Comparison of ENCODE assay signal across 1 cellular context in the genomic region with DNA sequence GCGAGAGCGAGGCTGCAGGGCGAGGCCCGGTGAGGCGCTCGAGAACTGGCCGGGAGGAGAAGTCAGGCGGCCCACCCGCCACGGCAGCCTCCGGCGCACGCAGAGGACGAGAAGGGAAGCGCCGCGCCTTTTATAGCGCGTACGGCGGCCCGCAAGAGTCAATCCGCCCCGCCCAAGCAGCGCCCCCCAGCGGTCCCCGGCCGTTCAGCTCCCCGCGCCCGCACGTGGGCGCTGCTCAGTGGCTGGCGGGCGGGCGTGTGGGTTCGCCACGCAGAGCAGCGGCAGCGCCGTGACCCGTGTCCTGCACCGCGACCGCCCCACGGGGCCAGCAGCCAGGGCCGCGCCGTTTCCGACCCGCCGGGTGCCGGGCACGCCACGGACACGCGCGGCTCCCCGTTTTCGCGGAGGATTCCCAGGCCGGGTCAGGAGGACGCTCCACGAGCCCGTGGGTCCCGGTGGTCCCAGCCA.
TF ChIP-seq lines count a peak whose summit lies in the region.

No MANE protein-coding gene starts in this region.

TF ChIP-seq in HepG2, 621 proteins besides CTCF, POLR2A, EP300 and RAD21 (continued from another document):
- TF ChIP-seq, protein P1, sequence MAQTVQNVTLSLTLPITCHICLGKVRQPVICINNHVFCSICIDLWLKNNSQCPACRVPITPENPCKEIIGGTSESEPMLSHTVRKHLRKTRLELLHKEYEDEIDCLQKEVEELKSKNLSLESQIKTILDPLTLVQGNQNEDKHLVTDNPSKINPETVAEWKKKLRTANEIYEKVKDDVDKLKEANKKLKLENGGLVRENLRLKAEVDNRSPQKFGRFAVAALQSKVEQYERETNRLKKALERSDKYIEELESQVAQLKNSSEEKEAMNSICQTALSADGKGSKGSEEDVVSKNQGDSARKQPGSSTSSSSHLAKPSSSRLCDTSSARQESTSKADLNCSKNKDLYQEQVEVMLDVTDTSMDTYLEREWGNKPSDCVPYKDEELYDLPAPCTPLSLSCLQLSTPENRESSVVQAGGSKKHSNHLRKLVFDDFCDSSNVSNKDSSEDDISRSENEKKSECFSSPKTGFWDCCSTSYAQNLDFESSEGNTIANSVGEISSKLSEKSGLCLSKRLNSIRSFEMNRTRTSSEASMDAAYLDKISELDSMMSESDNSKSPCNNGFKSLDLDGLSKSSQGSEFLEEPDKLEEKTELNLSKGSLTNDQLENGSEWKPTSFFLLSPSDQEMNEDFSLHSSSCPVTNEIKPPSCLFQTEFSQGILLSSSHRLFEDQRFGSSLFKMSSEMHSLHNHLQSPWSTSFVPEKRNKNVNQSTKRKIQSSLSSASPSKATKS (CRISPR knock-in tag; IDR thresholded peaks at IDR 0.05): no peak
- TF ChIP-seq ZNF296 (CRISPR knock-in tag; conservative IDR thresholded peaks at IDR 0.05): 0 out of 2 replicates have a peak, but pooled peaks have one; percentile 42
- peak; percentile 98 for TF ChIP-seq KLF6 (CRISPR knock-in tag; IDR thresholded peaks at IDR 0.05)
- TF ChIP-seq SIN3B (IDR thresholded peaks at IDR 0.05; ENCODE audit: low read length): peak; percentile 59
- peak; percentile 81; the same call in 1 of the 2 replicates for TF ChIP-seq CBX5 (CRISPR knock-in tag; IDR thresholded peaks at IDR 0.05; ENCODE audit: borderline replicate concordance)
- peak; percentile 20; the same call in 1 of the 2 replicates for TF ChIP-seq NFYB (CRISPR knock-in tag; IDR thresholded peaks at IDR 0.05)
- no peak for TF ChIP-seq ZNF841 (CRISPR knock-in tag; IDR thresholded peaks at IDR 0.05; ENCODE audit: borderline replicate concordance)
- TF ChIP-seq TARDBP (CRISPR knock-in tag; IDR thresholded peaks at IDR 0.05): peak; percentile 84; the same call in 1 of the 2 replicates
- TF ChIP-seq SATB2 (CRISPR knock-in tag; IDR thresholded peaks at IDR 0.05): peak; percentile 81; the same call in 1 of the 2 replicates
- TF ChIP-seq, protein P2, sequence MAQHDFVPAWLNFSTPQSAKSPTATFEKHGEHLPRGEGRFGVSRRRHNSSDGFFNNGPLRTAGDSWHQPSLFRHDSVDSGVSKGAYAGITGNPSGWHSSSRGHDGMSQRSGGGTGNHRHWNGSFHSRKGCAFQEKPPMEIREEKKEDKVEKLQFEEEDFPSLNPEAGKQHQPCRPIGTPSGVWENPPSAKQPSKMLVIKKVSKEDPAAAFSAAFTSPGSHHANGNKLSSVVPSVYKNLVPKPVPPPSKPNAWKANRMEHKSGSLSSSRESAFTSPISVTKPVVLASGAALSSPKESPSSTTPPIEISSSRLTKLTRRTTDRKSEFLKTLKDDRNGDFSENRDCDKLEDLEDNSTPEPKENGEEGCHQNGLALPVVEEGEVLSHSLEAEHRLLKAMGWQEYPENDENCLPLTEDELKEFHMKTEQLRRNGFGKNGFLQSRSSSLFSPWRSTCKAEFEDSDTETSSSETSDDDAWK (CRISPR knock-in tag; IDR thresholded peaks at IDR 0.05): no peak
- TF ChIP-seq ARHGAP35 (CRISPR knock-in tag; IDR thresholded peaks at IDR 0.05; ENCODE audit: borderline replicate concordance): peak; percentile 55; the same call in 1 of the 2 replicates
- TF ChIP-seq ZNF335 (CRISPR knock-in tag; IDR thresholded peaks at IDR 0.05): peak; percentile 61; the same call in 1 of the 2 replicates
- TF ChIP-seq ZNF792 (CRISPR knock-in tag; IDR thresholded peaks at IDR 0.05): peak; percentile 86; the same call in 1 of the 2 replicates
- peak; percentile 98 for TF ChIP-seq ZFY (CRISPR knock-in tag; IDR thresholded peaks at IDR 0.05)
- peak; percentile 62; the same call in 1 of the 2 replicates for TF ChIP-seq REPIN1 (CRISPR knock-in tag; IDR thresholded peaks at IDR 0.05; ENCODE audit: borderline replicate concordance, low read depth)
- TF ChIP-seq, protein P3, sequence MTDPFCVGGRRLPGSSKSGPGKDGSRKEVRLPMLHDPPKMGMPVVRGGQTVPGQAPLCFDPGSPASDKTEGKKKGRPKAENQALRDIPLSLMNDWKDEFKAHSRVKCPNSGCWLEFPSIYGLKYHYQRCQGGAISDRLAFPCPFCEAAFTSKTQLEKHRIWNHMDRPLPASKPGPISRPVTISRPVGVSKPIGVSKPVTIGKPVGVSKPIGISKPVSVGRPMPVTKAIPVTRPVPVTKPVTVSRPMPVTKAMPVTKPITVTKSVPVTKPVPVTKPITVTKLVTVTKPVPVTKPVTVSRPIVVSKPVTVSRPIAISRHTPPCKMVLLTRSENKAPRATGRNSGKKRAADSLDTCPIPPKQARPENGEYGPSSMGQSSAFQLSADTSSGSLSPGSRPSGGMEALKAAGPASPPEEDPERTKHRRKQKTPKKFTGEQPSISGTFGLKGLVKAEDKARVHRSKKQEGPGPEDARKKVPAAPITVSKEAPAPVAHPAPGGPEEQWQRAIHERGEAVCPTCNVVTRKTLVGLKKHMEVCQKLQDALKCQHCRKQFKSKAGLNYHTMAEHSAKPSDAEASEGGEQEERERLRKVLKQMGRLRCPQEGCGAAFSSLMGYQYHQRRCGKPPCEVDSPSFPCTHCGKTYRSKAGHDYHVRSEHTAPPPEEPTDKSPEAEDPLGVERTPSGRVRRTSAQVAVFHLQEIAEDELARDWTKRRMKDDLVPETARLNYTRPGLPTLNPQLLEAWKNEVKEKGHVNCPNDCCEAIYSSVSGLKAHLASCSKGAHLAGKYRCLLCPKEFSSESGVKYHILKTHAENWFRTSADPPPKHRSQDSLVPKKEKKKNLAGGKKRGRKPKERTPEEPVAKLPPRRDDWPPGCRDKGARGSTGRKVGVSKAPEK (CRISPR knock-in tag; IDR thresholded peaks at IDR 0.05; ENCODE audit: borderline replicate concordance): no peak
- TF ChIP-seq EHMT2 (IDR thresholded peaks at IDR 0.05; ENCODE audit: borderline replicate concordance, low read depth, low read length): no peak
- no peak for TF ChIP-seq ZNF33A (CRISPR knock-in tag; IDR thresholded peaks at IDR 0.05; ENCODE audit: borderline replicate concordance)
- TF ChIP-seq RBM39 (IDR thresholded peaks at IDR 0.05; ENCODE audit: low read depth, low read length, poor library complexity, severe bottlenecking): peak; percentile 93
- no peak for TF ChIP-seq WIZ (CRISPR knock-in tag; IDR thresholded peaks at IDR 0.05)
- TF ChIP-seq ZNF263 (CRISPR knock-in tag; IDR thresholded peaks at IDR 0.05): peak; percentile 39; the same call in 1 of the 2 replicates
- TF ChIP-seq HNRNPUL1 (IDR thresholded peaks at IDR 0.05; ENCODE audit: low read depth, low read length): peak; percentile 72; the same call in 1 of the 2 replicates
- TF ChIP-seq, protein P4, sequence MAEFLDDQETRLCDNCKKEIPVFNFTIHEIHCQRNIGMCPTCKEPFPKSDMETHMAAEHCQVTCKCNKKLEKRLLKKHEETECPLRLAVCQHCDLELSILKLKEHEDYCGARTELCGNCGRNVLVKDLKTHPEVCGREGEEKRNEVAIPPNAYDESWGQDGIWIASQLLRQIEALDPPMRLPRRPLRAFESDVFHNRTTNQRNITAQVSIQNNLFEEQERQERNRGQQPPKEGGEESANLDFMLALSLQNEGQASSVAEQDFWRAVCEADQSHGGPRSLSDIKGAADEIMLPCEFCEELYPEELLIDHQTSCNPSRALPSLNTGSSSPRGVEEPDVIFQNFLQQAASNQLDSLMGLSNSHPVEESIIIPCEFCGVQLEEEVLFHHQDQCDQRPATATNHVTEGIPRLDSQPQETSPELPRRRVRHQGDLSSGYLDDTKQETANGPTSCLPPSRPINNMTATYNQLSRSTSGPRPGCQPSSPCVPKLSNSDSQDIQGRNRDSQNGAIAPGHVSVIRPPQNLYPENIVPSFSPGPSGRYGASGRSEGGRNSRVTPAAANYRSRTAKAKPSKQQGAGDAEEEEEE (CRISPR knock-in tag; IDR thresholded peaks at IDR 0.05; ENCODE audit: borderline replicate concordance): no peak
- TF ChIP-seq, protein P5, sequence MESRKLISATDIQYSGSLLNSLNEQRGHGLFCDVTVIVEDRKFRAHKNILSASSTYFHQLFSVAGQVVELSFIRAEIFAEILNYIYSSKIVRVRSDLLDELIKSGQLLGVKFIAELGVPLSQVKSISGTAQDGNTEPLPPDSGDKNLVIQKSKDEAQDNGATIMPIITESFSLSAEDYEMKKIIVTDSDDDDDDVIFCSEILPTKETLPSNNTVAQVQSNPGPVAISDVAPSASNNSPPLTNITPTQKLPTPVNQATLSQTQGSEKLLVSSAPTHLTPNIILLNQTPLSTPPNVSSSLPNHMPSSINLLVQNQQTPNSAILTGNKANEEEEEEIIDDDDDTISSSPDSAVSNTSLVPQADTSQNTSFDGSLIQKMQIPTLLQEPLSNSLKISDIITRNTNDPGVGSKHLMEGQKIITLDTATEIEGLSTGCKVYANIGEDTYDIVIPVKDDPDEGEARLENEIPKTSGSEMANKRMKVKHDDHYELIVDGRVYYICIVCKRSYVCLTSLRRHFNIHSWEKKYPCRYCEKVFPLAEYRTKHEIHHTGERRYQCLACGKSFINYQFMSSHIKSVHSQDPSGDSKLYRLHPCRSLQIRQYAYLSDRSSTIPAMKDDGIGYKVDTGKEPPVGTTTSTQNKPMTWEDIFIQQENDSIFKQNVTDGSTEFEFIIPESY (CRISPR knock-in tag; IDR thresholded peaks at IDR 0.05): peak; percentile 70; the same call in 1 of the 2 replicates
- TF ChIP-seq HNRNPLL (IDR thresholded peaks at IDR 0.05; ENCODE audit: low read depth, low read length, poor library complexity, severe bottlenecking): peak; percentile 58
